11 cellular contexts compared by ENCODE assay signal in the genomic region with DNA sequence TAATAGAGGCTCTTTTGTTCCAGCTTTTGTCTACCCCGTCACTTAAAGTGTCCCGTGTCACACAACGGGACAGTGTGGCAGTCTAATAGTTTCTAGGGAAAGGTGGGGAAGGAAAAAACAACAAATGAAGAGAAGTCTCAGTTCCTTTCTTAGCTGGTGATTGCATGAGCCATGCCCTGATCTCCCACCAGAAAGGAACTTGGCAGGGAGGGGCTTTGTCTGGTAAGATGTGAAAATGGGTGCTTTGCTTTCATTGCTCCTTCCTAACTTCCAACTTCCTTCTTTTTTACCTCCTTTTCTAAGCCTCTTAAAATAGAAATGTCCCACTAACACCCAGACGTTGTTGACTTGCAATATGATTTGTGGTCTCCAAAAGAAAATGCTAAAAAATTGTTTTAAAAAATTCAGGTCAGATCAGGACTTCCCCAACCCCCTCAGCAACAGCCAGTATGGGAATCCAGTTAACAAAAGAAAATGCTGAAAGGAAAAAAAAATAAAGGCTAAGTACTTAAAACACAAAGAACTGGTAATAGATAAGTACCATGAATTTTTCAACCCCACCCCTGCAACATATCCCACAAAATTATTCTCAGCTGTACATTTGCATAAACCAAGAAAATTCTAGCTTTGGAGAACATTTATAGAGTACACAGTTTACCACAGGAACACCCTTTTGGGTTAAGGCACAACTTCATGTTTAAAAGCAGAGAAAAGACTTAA.
A peak's percentile ranks its signal among the peaks of the same experiment; 100 is the strongest.
DNase-seq lines count a peak whose midpoint lies in the region; ATAC-seq, FAIRE-seq and TF ChIP-seq lines count a peak whose summit lies in the region.
"Had no signal": no experiment of that assay in that cellular context is flagged by ENCODE, and none has a peak within 500 bp of the region (broad histone marks: within the 10 kb centered on the region; RNA-seq: fewer than 3 reads in every experiment).

No MANE protein-coding gene starts in this region.

- H4K20me1 ChIP-seq in astrocyte (ENCODE audit: insufficient read depth, low read length) (no peaks in the 10 kb centered on the region), smooth muscle cell (ENCODE audit: low read depth) (no peaks in the 10 kb centered on the region)

- H2AFZ ChIP-seq in astrocyte (ENCODE audit: low read depth, low read length) = no peak overlapping the region
- H2AFZ ChIP-seq in smooth muscle cell (ENCODE audit: low read depth) = no peak overlapping the region

- 95% methylated on average over 4 of the region's 4 CpGs for WGBS in smooth muscle cell (ENCODE audit: low lambda C conversion rate)

- H3K4me3 Mint-ChIP-seq in CD8-positive, alpha-beta memory T cell = peak overlapping the region; percentile 3 to 67 (median 52)
- H3K4me3 Mint-ChIP-seq in astrocyte (ENCODE audit: unreplicated experiment) = no peak overlapping the region
- H3K4me3 Mint-ChIP-seq in osteocyte (ENCODE audit: unreplicated experiment) = no peak overlapping the region

- peaks cover 0 to 5% (median 0%) of the 10 kb centered on the region in 5 donors for H3K9me3 Mint-ChIP-seq in CD8-positive, alpha-beta memory T cell
- H3K9me3 Mint-ChIP-seq in astrocyte (ENCODE audit: unreplicated experiment) = peaks cover 3% of the 10 kb centered on the region
- peaks cover 1% of the 10 kb centered on the region for H3K9me3 Mint-ChIP-seq in osteocyte (ENCODE audit: unreplicated experiment)

- H3K4me2 ChIP-seq in astrocyte (ENCODE audit: low read length) (peak overlapping the region; percentile 79), smooth muscle cell (no peak overlapping the region)

- peaks cover 0 to 2% of the 10 kb centered on the region in 2 donors for H3K27me3 Mint-ChIP-seq in CD8-positive, alpha-beta memory T cell
- no peaks in the 10 kb centered on the region for H3K27me3 Mint-ChIP-seq in astrocyte (ENCODE audit: low read depth, unreplicated experiment)
- H3K27me3 Mint-ChIP-seq in osteocyte (ENCODE audit: unreplicated experiment) = peaks cover 2% of the 10 kb centered on the region

- TF ChIP-seq CTCF in NB4 (IDR thresholded peaks at IDR 0.05; ENCODE audit: low read depth, low read length) (no peak), astrocyte (IDR thresholded peaks at IDR 0.05; ENCODE audit: insufficient read depth, low read depth, low read length) (no peak), osteocyte (IDR thresholded peaks at IDR 0.05) (no peak), smooth muscle cell (IDR thresholded peaks at IDR 0.05; ENCODE audit: borderline replicate concordance, insufficient read depth, poor library complexity, severe bottlenecking) (no peak)

- no peak for TF ChIP-seq POLR2A in NB4 (IDR thresholded peaks at IDR 0.05; ENCODE audit: extremely low read depth, insufficient read length)

- H3K79me2 ChIP-seq in astrocyte (ENCODE audit: insufficient read depth, low read length) (no peaks in the 10 kb centered on the region), smooth muscle cell (ENCODE audit: low read depth) (no peaks in the 10 kb centered on the region)

- in situ Hi-C loops in G401 (cut with HindIII; ENCODE audit: low sequenced_read_pairs) = no loop called here

- no peak for DNase-seq in CD8-positive, alpha-beta memory T cell
- DNase-seq in NB4 (ENCODE audit: low read depth) (peak; percentile 78), astrocyte (ENCODE audit: low read depth) (no peak), osteocyte (ENCODE audit: extremely low spot score, unreplicated experiment) (no peak), G401 (ENCODE audit: low spot score) (no peak), NCI-H1436 (lab: John Stamatoyannopoulos, UW) (no peak), smooth muscle cell (lab: John Stamatoyannopoulos, UW; ENCODE audit: unreplicated experiment) (no peak)
- DNase-seq: DMS 273 treated with DMSO at 0.1 percent for 48 hours; NCI-H1436 treated with DMSO at 0.1 percent for 48 hours; stimulated activated CD4-positive, alpha-beta T cell treated with anti-CD3 and anti-CD28 coated beads, Interleukin-4, amount 100 ng/mL, for 4 hours had no signal

- CTCF ChIA-PET in CD8-positive, alpha-beta memory T cell (lab: Charles Lee) = interaction anchor here (2.0 kb wide), 1 partner anchor 106 kb away, joined by 5 read pairs; a partner anchor contains a TSS

- H3K9ac ChIP-seq in astrocyte (ENCODE audit: low read length) (no peak overlapping the region), smooth muscle cell (ENCODE audit: low read depth) (no peak overlapping the region)

- peaks cover 10 to 32% (median 15%) of the 10 kb centered on the region in 3 donors for H3K36me3 Mint-ChIP-seq in CD8-positive, alpha-beta memory T cell
- H3K36me3 Mint-ChIP-seq in astrocyte (ENCODE audit: low read depth, unreplicated experiment) = no peaks in the 10 kb centered on the region
- H3K36me3 Mint-ChIP-seq in osteocyte (ENCODE audit: unreplicated experiment) = no peaks in the 10 kb centered on the region

- H3K27ac Mint-ChIP-seq in CD8-positive, alpha-beta memory T cell = peak overlapping the region; percentile 86 to 96 (median 94)
- H3K27ac Mint-ChIP-seq in astrocyte (ENCODE audit: unreplicated experiment) (no peak overlapping the region), osteocyte (ENCODE audit: unreplicated experiment) (peak overlapping the region; percentile 4)

- H3K36me3 ChIP-seq in CD8-positive, alpha-beta memory T cell (ENCODE audit: insufficient read depth, low read length) = no peaks in the 10 kb centered on the region
- H3K36me3 ChIP-seq in astrocyte (ENCODE audit: insufficient read depth, low read length) = no peaks in the 10 kb centered on the region
- H3K36me3 ChIP-seq in smooth muscle cell (ENCODE audit: low read depth) = no peaks in the 10 kb centered on the region

- no peaks in the 10 kb centered on the region for H3K9me3 ChIP-seq in CD8-positive, alpha-beta memory T cell (ENCODE audit: low read length)
- H3K9me3 ChIP-seq in astrocyte (ENCODE audit: insufficient read depth, low read depth, low read length) (no peaks in the 10 kb centered on the region), smooth muscle cell (replicated peaks; ENCODE audit: low read depth) (no peaks in the 10 kb centered on the region)

- POLR2A ChIA-PET in CD8-positive, alpha-beta memory T cell (lab: Charles Lee) = no interaction called here

- peaks cover 50 to 60% (median 55%) of the 10 kb centered on the region in 3 donors for H3K4me1 Mint-ChIP-seq in CD8-positive, alpha-beta memory T cell
- H3K4me1 Mint-ChIP-seq in astrocyte (ENCODE audit: low read depth, unreplicated experiment) (peaks cover 15% of the 10 kb centered on the region), osteocyte (ENCODE audit: unreplicated experiment) (peaks cover 20% of the 10 kb centered on the region)

- ATAC-seq in HG03378 (IDR thresholded peaks at IDR 0.05; ENCODE audit: unreplicated experiment) = no peak

- peaks cover 29% of the 10 kb centered on the region for H3K4me1 ChIP-seq in CD8-positive, alpha-beta memory T cell (ENCODE audit: insufficient read depth, low read length)
- H3K4me1 ChIP-seq in astrocyte (ENCODE audit: insufficient read depth, low read length) (peaks cover 13% of the 10 kb centered on the region), smooth muscle cell (ENCODE audit: low read depth) (no peaks in the 10 kb centered on the region)

- H3F3A ChIP-seq in smooth muscle cell (ENCODE audit: low read depth) = no peaks in the 10 kb centered on the region

- no peaks in the 10 kb centered on the region for H3K27me3 ChIP-seq in CD8-positive, alpha-beta memory T cell (ENCODE audit: insufficient read depth, low read length, poor library complexity, severe bottlenecking)
- H3K27me3 ChIP-seq in astrocyte (ENCODE audit: insufficient read depth, low read length) (no peaks in the 10 kb centered on the region), smooth muscle cell (ENCODE audit: low read depth) (no peaks in the 10 kb centered on the region)

- FAIRE-seq in astrocyte (lab: Jason Lieb, UNC) = no peak

- peak overlapping the region; percentile 64 for H3K27ac ChIP-seq in CD8-positive, alpha-beta memory T cell (ENCODE audit: low read depth, low read length)
- H3K27ac ChIP-seq in astrocyte (ENCODE audit: low read depth, low read length) = peak overlapping the region; percentile 29
- no peak overlapping the region for H3K27ac ChIP-seq in smooth muscle cell (ENCODE audit: low read depth)

- H3K4me3 ChIP-seq in CD8-positive, alpha-beta memory T cell (ENCODE audit: low read length) = no peak overlapping the region
- H3K4me3 ChIP-seq in NB4 (ENCODE audit: low read depth, low read length) (no peak overlapping the region), astrocyte (ENCODE audit: insufficient read depth, low read depth, low read length) (no peak overlapping the region), smooth muscle cell (no peak overlapping the region)

Comparison
In these comparisons a context has a peak if more than half of its experiments do, and no peak if none do; other contexts are left out.
1. H3K4me3 Mint-ChIP-seq: peak in CD8-positive, alpha-beta memory T cell (7 of 7); none in astrocyte (single experiment) and osteocyte (single experiment).